In the genomic region with DNA sequence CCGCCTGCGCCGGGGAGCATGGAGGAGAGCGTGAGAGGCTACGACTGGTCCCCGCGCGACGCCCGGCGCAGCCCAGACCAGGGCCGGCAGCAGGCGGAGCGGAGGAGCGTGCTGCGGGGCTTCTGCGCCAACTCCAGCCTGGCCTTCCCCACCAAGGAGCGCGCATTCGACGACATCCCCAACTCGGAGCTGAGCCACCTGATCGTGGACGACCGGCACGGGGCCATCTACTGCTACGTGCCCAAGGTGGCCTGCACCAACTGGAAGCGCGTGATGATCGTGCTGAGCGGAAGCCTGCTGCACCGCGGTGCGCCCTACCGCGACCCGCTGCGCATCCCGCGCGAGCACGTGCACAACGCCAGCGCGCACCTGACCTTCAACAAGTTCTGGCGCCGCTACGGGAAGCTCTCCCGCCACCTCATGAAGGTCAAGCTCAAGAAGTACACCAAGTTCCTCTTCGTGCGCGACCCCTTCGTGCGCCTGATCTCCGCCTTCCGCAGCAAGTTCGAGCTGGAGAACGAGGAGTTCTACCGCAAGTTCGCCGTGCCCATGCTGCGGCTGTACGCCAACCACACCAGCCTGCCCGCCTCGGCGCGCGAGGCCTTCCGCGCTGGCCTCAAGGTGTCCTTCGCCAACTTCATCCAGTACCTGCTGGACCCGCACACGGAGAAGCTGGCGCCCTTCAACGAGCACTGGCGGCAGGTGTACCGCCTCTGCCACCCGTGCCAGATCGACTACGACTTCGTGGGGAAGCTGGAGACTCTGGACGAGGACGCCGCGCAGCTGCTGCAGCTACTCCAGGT, we compare ENCODE assay signal across 34 cellular contexts. TPM values are rescaled to one million over a fixed set of nuclear protein-coding genes. Genes with fewer than 3 reads are reported as not detected.
"Had no signal": no experiment of that assay in that cellular context is flagged by ENCODE, and none has a peak within 500 bp of the region (broad histone marks: within the 10 kb centered on the region; RNA-seq: fewer than 3 reads in every experiment).

No MANE protein-coding gene starts in this region.

- H2AFZ ChIP-seq: parathyroid adenoma had no signal

- H3K27ac ChIP-seq: coronary artery, epithelial cell of prostate, esophagus squamous epithelium, lower lobe of right lung, parathyroid adenoma, prostate gland, right lobe of liver, testis, tibial nerve had no signal

- H3K4me1 Mint-ChIP-seq: mesothelial cell of epicardium had no signal

- FAIRE-seq: endometrium, islet of Langerhans had no signal

- ATAC-seq: stimulated activated memory B cell treated with anti-CD40 and anti-IgM and Interleukin-4, amounts not matched to agents 10 μg/mL and 1 μg/mL and 100 μg/mL, for 72 hours; stimulated activated naive CD8-positive, alpha-beta T cell treated with anti-CD3 and anti-CD28 coated beads, Interleukin-15, amount 100 ng/mL, for 72 hours had no signal

- H3K4me3 ChIP-seq: coronary artery, esophagus squamous epithelium, lower lobe of right lung, prostate gland, right lobe of liver, tibial nerve had no signal

- H3K27ac Mint-ChIP-seq: memory B cell; mesothelial cell of epicardium; natural killer cell; stimulated activated memory B cell treated with anti-CD40 and anti-IgM and Interleukin-4, amounts not matched to agents 10 μg/mL and 1 μg/mL and 100 μg/mL, for 72 hours had no signal

- H3K27me3 ChIP-seq: esophagus squamous epithelium, right lobe of liver, testis, tibial nerve had no signal

- H3K9ac ChIP-seq: parathyroid adenoma had no signal

- DNase-seq: central memory CD4-positive, alpha-beta T cell; effector CD8-positive, alpha-beta T cell; esophagus squamous epithelium; foreskin fibroblast; head of caudate nucleus; hippocampal formation; natural killer cell; nucleus accumbens; stimulated activated CD4-positive, alpha-beta T cell treated with anti-CD3 and anti-CD28 coated beads, Interleukin-15, amount 100 ng/mL, for 24 hours; stimulated activated CD4-positive, alpha-beta T cell treated with anti-CD3 and anti-CD28 coated beads, Interleukin-1b, Interleukin-23, amount 100 ng/mL, for 48 hours; stimulated activated CD4-positive, alpha-beta T cell treated with anti-CD3 and anti-CD28 coated beads, Interleukin-4, amount 100 ng/mL, for 24 hours; stimulated activated naive CD8-positive, alpha-beta T cell treated with anti-CD3 and anti-CD28 coated beads, Interleukin-15, amount 100 ng/mL, for 72 hours; testis had no signal

- H3K4me1 ChIP-seq: right lobe of liver had no signal

- H3K9me3 ChIP-seq: prostate gland, right lobe of liver, testis had no signal

- H3K27me3 Mint-ChIP-seq: memory B cell; stimulated activated memory B cell treated with anti-CD40 and anti-IgM and Interleukin-4, amounts not matched to agents 10 μg/mL and 1 μg/mL and 100 μg/mL, for 72 hours; stimulated activated naive CD8-positive, alpha-beta T cell treated with anti-CD3 and anti-CD28 coated beads, Interleukin-15, amount 100 ng/mL, for 72 hours had no signal

- H3K4me3 Mint-ChIP-seq: memory B cell; mesothelial cell of epicardium; natural killer cell; neural crest cell; stimulated activated memory B cell treated with anti-CD40 and anti-IgM and Interleukin-4, amounts not matched to agents 10 μg/mL and 1 μg/mL and 100 μg/mL, for 72 hours; stimulated activated naive CD8-positive, alpha-beta T cell treated with anti-CD3 and anti-CD28 coated beads, Interleukin-15, amount 100 ng/mL, for 72 hours had no signal

- H3K36me3 ChIP-seq: prostate gland had no signal

RNA-seq across cellular contexts. Expression of gene GRIFIN, which starts 43.1 kb away (rescaled TPM):
- total RNA-seq: chondrocyte, dermis microvascular lymphatic vessel endothelial cell, esophagus squamous epithelium, left lobe of liver, lower lobe of right lung, mesothelial cell of epicardium, mucosa of gallbladder, myocyte, natural killer cell, neural crest cell, prostate gland, renal cortical epithelial cell, right lobe of liver, subcutaneous adipose tissue, testis, tibial nerve, ureter had no signal
